ENCODE assay signal across 18 cellular contexts in genomic region chr12:117013726-117014125, GRCh38.
A peak's percentile ranks its signal among the peaks of the same experiment; 100 is the strongest.
DNase-seq lines count a peak whose midpoint lies in the region; ATAC-seq and TF ChIP-seq lines count a peak whose summit lies in the region.
"Had no signal": no experiment of that assay in that cellular context is flagged by ENCODE, and none has a peak within 500 bp of the region (broad histone marks: within the 10 kb centered on the region; RNA-seq: fewer than 3 reads in every experiment).

No MANE protein-coding gene starts in this region.

- no peak for ATAC-seq in GM18909 (IDR thresholded peaks at IDR 0.05; ENCODE audit: poor library complexity, unreplicated experiment)
- no peak for ATAC-seq in body of pancreas

- no peaks in the 10 kb centered on the region for H3K27me3 ChIP-seq in body of pancreas

- peaks cover 0 to 2% of the 10 kb centered on the region in 2 donors for H3K36me3 ChIP-seq in body of pancreas (replicated peaks in 1 of 2; ENCODE audit: insufficient read depth in 1 of 2, low read depth in 2 of 2)

- H3K4me3 ChIP-seq in body of pancreas, result no peak overlapping the region

- DNase-seq in EH (ENCODE audit: low read depth) (peak; percentile 68), M059J (ENCODE audit: low read depth) (peak; percentile 3), dermis blood vessel endothelial cell (peak; percentile 75), lung microvascular endothelial cell (ENCODE audit: low read depth in 2 of 2) (peak; percentile 23 to 86), COR-L47 (lab: John Stamatoyannopoulos, UW) (no peak), GDM1 (lab: John Stamatoyannopoulos, UW) (no peak), body of pancreas (no peak)
- DNase-seq: 8988T; CD4-positive, alpha-beta memory T cell; DMS79; GF-D8; NCI-H1105 treated with DMSO at 0.1 percent for 48 hours; NCI-H187; NCI-H345; NCI-H526 treated with DMSO at 0.1 percent for 48 hours; NK-92 treated with Interleukin-12 subunit alpha and Interleukin-12 subunit beta, amount 100 ng/mL, for 24 hours; SHP77 treated with DMSO at 0.1 percent for 48 hours had no signal

- no peaks in the 10 kb centered on the region for H3K9me3 ChIP-seq in body of pancreas

- H3K4me1 ChIP-seq in body of pancreas, result peaks cover 9% of the 10 kb centered on the region

- WGBS in body of pancreas, 2 donors, result 81 to 97% methylated on average over 1 of the region's 1 CpG

- no peak overlapping the region for H3K27ac ChIP-seq in body of pancreas

- intact Hi-C loops in body of pancreas (cut with DNase I), result no loop called here

- TF ChIP-seq CTCF in body of pancreas (IDR thresholded peaks at IDR 0.05), result no peak

- no peak for TF ChIP-seq POLR2A in body of pancreas (IDR thresholded peaks at IDR 0.05)

Comparison
In these comparisons a context has a peak if more than half of its experiments do, and no peak if none do; other contexts are left out.
1. DNase-seq: peak in EH (single experiment), M059J (single experiment), dermis blood vessel endothelial cell (single experiment) and lung microvascular endothelial cell (2 of 2); none in COR-L47 (single experiment), GDM1 (single experiment) and body of pancreas (0 of 4).